ENCODE assay signal across 9 cellular contexts in the genomic region with DNA sequence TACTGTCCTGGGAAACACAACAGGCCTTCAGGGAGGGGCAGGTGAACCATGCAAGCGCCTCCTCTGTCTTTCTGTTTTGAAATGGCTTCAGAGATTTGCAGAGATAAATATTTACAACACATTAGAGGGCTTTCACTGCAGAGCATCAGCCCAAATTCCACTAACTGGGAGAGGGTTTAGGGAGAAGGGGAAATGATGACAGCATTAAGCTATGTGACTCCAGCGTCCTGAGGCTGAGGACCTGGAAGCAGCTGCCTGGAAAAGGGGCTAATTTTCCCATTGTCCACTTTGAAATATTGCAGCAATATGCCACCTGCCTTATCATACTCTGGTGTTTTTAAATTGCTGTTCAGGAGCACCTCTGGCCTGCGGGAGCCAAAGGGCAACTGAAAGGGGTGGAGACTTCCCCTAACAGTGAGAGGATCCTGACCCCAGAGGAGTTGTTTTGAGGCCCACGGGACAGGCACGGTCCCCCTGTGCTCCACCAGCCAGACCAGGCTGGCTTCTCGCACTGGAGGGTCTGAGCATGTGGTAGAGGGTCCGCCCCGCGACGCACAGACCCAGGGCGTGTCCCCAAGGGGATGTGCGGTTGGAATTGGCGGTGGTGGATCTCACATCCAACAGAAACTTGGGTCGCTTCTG.
DNase-seq lines count a peak whose midpoint lies in the region; ATAC-seq and TF ChIP-seq lines count a peak whose summit lies in the region.
"Had no signal": no experiment of that assay in that cellular context is flagged by ENCODE, and none has a peak within 500 bp of the region (broad histone marks: within the 10 kb centered on the region; RNA-seq: fewer than 3 reads in every experiment).

No MANE protein-coding gene starts in this region.

- TF ChIP-seq RAD21 in SK-N-SH (IDR thresholded peaks at IDR 0.05; ENCODE audit: low read length): no peak

- H3K27ac ChIP-seq in SK-N-SH (ENCODE audit: low read depth in 2 of 2, low read length in 1 of 2) (peak overlapping the region; percentile 62 to 70), heart left ventricle (peak overlapping the region in 11 of 12 donors; percentile 3 to 77 (median 45))

- H3F3A ChIP-seq in SK-N-SH (replicated peaks; ENCODE audit: insufficient read depth): peaks cover 10% of the 10 kb centered on the region

- no peak for TF ChIP-seq EP300 in SK-N-SH (IDR thresholded peaks at IDR 0.05; ENCODE audit: borderline replicate concordance in 1 of 2, low read depth in 1 of 2, low read length in 1 of 2)

- 83% methylated on average over 10 of the region's 14 CpGs for WGBS in SK-N-SH (ENCODE audit: low lambda C conversion rate)
- 49 to 73% (median 68%) methylated on average over 14 of the region's 14 CpGs for WGBS in heart left ventricle, 4 donors

- no peak for TF ChIP-seq CTCF in SK-N-SH (IDR thresholded peaks at IDR 0.05)
- TF ChIP-seq CTCF in heart left ventricle (IDR thresholded peaks at IDR 0.05): no peak
- TF ChIP-seq CTCF in BE2C (IDR thresholded peaks at IDR 0.05; ENCODE audit: low read depth, low read length): no peak

- TF ChIP-seq POLR2A in heart left ventricle (IDR thresholded peaks at IDR 0.05): no peak

- H3K27me3 ChIP-seq in SK-N-SH (ENCODE audit: insufficient read depth) (no peaks in the 10 kb centered on the region), heart left ventricle (no peaks in the 10 kb centered on the region), skeletal muscle satellite cell (ENCODE audit: control insufficient read depth, insufficient read depth, low read length) (no peaks in the 10 kb centered on the region), BE2C (no peaks in the 10 kb centered on the region)

- no peaks in the 10 kb centered on the region for H3K9me2 ChIP-seq in SK-N-SH

- H3K4me2 ChIP-seq in SK-N-SH: peak overlapping the region; percentile 47; the same call in 1 of the 2 replicates
- peak overlapping the region; percentile 45 for H3K4me2 ChIP-seq in skeletal muscle satellite cell (ENCODE audit: low read length)

- CTCF ChIA-PET in SK-N-SH (lab: Yijun Ruan, JAX): interaction anchor here (1.1 kb wide), 3 partner anchors 18 to 488 kb away, joined by 3 to 4 read pairs (median 3); a partner anchor contains a TSS

- H2AFZ ChIP-seq in SK-N-SH (ENCODE audit: low read depth): no peak overlapping the region

- H3K9me3 ChIP-seq in SK-N-SH: no peaks in the 10 kb centered on the region
- H3K9me3 ChIP-seq in heart left ventricle: no peaks in the 10 kb centered on the region
- no peaks in the 10 kb centered on the region for H3K9me3 ChIP-seq in skeletal muscle satellite cell (replicated peaks; ENCODE audit: low read length)
- H3K9me3 ChIP-seq in BE2C: no peaks in the 10 kb centered on the region

- H3K4me3 ChIP-seq in SK-N-SH (ENCODE audit: low read depth in 2 of 2, low read length in 1 of 2): no peak overlapping the region
- H3K4me3 ChIP-seq in heart left ventricle: no peak overlapping the region
- no peak overlapping the region for H3K4me3 ChIP-seq in skeletal muscle satellite cell (ENCODE audit: low read length)
- no peak overlapping the region for H3K4me3 ChIP-seq in BE2C (ENCODE audit: low read depth, low read length)

- H4K20me1 ChIP-seq in SK-N-SH (ENCODE audit: insufficient read depth): no peaks in the 10 kb centered on the region

- POLR2A ChIA-PET in SK-N-SH (lab: Yijun Ruan, JAX): interaction anchor here (1.5 kb wide), 1 partner anchor 18 kb away, joined by 5 read pairs; no protein-coding TSS in a partner anchor

- peaks cover 7% of the 10 kb centered on the region; the same call in 1 of the 2 replicates for H3K79me2 ChIP-seq in SK-N-SH (ENCODE audit: insufficient read depth)

- H3K36me3 ChIP-seq in SK-N-SH (replicated peaks in 1 of 2; ENCODE audit: control insufficient read depth in 1 of 2, insufficient read depth in 2 of 2, low read length in 1 of 2): peaks cover 0 to 2% of the 10 kb centered on the region in 2 experiments
- H3K36me3 ChIP-seq in heart left ventricle: no peaks in the 10 kb centered on the region
- H3K36me3 ChIP-seq in skeletal muscle satellite cell (ENCODE audit: insufficient read depth, low read length): no peaks in the 10 kb centered on the region
- no peaks in the 10 kb centered on the region for H3K36me3 ChIP-seq in BE2C

- H3K9ac ChIP-seq in SK-N-SH (peak overlapping the region; percentile 25; the same call in 1 of the 2 replicates), skeletal muscle satellite cell (ENCODE audit: low read depth, low read length) (no peak overlapping the region)

- peak; percentile 62 for DNase-seq in GM04503 (ENCODE audit: low read depth)
- DNase-seq in SK-N-SH: peak; percentile 59
- DNase-seq in heart left ventricle: no peak
- DNase-seq in BE2C: no peak
- no peak for DNase-seq in inferior parietal cortex (ENCODE audit: extremely low spot score)
- no peak for DNase-seq in putamen (ENCODE audit: low spot score)
- DNase-seq: activated T-cell treated with anti-CD3 and anti-CD28 coated beads, Interleukin-2, amount 50 U/mL, for 4 hours had no signal

- ATAC-seq in heart left ventricle: peak in 2 of 4 donors; percentile 7 to 56
- no peak for ATAC-seq in HG02981 (IDR thresholded peaks at IDR 0.05; ENCODE audit: unreplicated experiment)
- ATAC-seq: activated T-cell treated with anti-CD3 and anti-CD28 coated beads, Interleukin-2, amount 50 U/mL, for 4 hours had no signal

- intact Hi-C loops in heart left ventricle (cut with DNase I): loop anchor here in 1 of 10 donors (10.0 kb wide), 1 partner anchor 94 kb away; no protein-coding TSS in a partner anchor

- H3K4me1 ChIP-seq in SK-N-SH (ENCODE audit: control insufficient read depth in 1 of 2, insufficient read depth in 2 of 2, low read depth in 1 of 2, low read length in 1 of 2) (peaks cover 25 to 68% of the 10 kb centered on the region in 2 experiments), heart left ventricle (peaks cover 2 to 68% (median 32%) of the 10 kb centered on the region in 12 donors), skeletal muscle satellite cell (ENCODE audit: control insufficient read depth, insufficient read depth, low read length) (peaks cover 14% of the 10 kb centered on the region), BE2C (peaks cover 22% of the 10 kb centered on the region)

TF ChIP-seq in SK-N-SH, 30 proteins besides CTCF, POLR2A, EP300 and RAD21:
- TF ChIP-seq TCF12 (IDR thresholded peaks at IDR 0.05): peak; percentile 35; the same call in 1 of the 2 replicates
- TF ChIP-seq FOSL2 (IDR thresholded peaks at IDR 0.05; ENCODE audit: borderline replicate concordance, low read depth): peak; percentile 25; the same call in 1 of the 2 replicates
- 0 out of 2 replicates have a peak, but pooled peaks have one; percentile 33 for TF ChIP-seq GATA2 (CRISPR knock-in tag; IDR thresholded peaks at IDR 0.05)
- TF ChIP-seq JUND (IDR thresholded peaks at IDR 0.05): 0 out of 2 replicates have a peak, but pooled peaks have one; percentile 13
- peak; percentile 20; the same call in 1 of the 2 replicates for TF ChIP-seq NFIC (IDR thresholded peaks at IDR 0.05; ENCODE audit: borderline replicate concordance)
- no peak for TF ChIP-seq MEF2A (IDR thresholded peaks at IDR 0.05; ENCODE audit: borderline replicate concordance, low read depth)
- TF ChIP-seq, protein P1, sequence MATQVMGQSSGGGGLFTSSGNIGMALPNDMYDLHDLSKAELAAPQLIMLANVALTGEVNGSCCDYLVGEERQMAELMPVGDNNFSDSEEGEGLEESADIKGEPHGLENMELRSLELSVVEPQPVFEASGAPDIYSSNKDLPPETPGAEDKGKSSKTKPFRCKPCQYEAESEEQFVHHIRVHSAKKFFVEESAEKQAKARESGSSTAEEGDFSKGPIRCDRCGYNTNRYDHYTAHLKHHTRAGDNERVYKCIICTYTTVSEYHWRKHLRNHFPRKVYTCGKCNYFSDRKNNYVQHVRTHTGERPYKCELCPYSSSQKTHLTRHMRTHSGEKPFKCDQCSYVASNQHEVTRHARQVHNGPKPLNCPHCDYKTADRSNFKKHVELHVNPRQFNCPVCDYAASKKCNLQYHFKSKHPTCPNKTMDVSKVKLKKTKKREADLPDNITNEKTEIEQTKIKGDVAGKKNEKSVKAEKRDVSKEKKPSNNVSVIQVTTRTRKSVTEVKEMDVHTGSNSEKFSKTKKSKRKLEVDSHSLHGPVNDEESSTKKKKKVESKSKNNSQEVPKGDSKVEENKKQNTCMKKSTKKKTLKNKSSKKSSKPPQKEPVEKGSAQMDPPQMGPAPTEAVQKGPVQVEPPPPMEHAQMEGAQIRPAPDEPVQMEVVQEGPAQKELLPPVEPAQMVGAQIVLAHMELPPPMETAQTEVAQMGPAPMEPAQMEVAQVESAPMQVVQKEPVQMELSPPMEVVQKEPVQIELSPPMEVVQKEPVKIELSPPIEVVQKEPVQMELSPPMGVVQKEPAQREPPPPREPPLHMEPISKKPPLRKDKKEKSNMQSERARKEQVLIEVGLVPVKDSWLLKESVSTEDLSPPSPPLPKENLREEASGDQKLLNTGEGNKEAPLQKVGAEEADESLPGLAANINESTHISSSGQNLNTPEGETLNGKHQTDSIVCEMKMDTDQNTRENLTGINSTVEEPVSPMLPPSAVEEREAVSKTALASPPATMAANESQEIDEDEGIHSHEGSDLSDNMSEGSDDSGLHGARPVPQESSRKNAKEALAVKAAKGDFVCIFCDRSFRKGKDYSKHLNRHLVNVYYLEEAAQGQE (IDR thresholded peaks at IDR 0.05; ENCODE audit: low read depth, low read length): no peak
- TF ChIP-seq, protein P2, sequence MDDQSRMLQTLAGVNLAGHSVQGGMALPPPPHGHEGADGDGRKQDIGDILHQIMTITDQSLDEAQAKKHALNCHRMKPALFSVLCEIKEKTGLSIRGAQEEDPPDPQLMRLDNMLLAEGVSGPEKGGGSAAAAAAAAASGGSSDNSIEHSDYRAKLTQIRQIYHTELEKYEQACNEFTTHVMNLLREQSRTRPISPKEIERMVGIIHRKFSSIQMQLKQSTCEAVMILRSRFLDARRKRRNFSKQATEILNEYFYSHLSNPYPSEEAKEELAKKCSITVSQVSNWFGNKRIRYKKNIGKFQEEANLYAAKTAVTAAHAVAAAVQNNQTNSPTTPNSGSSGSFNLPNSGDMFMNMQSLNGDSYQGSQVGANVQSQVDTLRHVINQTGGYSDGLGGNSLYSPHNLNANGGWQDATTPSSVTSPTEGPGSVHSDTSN (IDR thresholded peaks at IDR 0.05): peak; percentile 15; the same call in 1 of the 2 replicates

Comparison
In these comparisons a context has a peak if more than half of its experiments do, and no peak if none do; other contexts are left out.
1. DNase-seq: peak in GM04503 (single experiment) and SK-N-SH (single experiment); none in heart left ventricle (0 of 5), BE2C (single experiment), inferior parietal cortex (single experiment) and putamen (single experiment).